ENCODE assay signal across 21 cellular contexts in genomic region chr9:126463426-126463825, GRCh38.
"Had no signal": no experiment of that assay in that cellular context is flagged by ENCODE, and none has a peak within 500 bp of the region (broad histone marks: within the 10 kb centered on the region; RNA-seq: fewer than 3 reads in every experiment).

No MANE protein-coding gene starts in this region.

- DNase-seq: KBM-7, MV-4-11, NCI-H1048, NCI-H1105, NCI-H1417, NCI-H146, NCI-H1694 treated with DMSO at 0.1 percent for 48 hours, NCI-H1930, NCI-H2081, NCI-H2171, NCI-H226, NCI-H446, NCI-H510A, NCI-H524 treated with DMSO at 0.1 percent for 48 hours, NCI-H69, NCI-H774, PC-3, SHP77, SK-N-SH had no signal

- ATAC-seq: Panc1, PC-3 had no signal

- H3K9me3 ChIP-seq: SK-N-SH had no signal

- H3K27ac ChIP-seq: RWPE1 had no signal
